ENCODE assay signal across 8 cellular contexts in the genomic region with DNA sequence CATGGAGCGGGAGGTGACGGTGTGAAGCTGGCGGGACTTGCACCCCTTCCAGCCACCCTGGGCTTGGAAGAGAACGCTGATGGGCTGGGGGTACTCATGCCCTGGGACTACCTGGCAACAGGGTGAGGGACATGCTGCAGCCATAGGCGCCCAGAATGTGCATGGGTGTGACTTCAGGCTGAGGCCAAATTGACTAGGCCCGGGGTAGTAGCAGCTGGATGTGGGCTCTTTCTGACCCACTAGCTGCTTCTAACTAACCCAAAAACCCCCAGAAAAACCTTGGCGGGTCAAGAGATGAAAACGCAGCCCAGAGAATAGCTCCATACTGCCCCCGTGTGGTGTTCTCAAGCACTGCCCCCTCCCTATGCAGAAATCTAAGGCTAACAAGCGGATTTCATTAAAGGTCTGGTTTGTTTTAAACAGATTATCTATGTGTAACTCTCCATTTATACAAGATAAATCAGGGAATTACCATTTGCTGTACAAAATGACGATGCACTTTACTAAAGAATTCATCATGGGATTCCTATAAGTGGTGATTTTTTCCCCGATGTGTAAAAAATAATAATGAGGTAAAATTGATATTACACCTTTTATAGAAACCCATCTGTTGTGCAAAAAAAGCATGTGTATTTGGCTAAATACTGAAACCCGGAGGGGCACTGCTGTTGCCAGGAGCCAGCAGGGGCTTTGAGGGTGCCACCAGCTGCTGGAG. TPM values are rescaled to one million over a fixed set of nuclear protein-coding genes. Genes with fewer than 3 reads are reported as not detected.
DNase-seq lines count a peak whose midpoint lies in the region; ATAC-seq and FAIRE-seq lines count a peak whose summit lies in the region.

No MANE protein-coding gene starts in this region.

- no peak for ATAC-seq in HG02759 (IDR thresholded peaks at IDR 0.05; ENCODE audit: unreplicated experiment)
- ATAC-seq in GM21367 (IDR thresholded peaks at IDR 0.05; ENCODE audit: unreplicated experiment) = no peak

- no peak for FAIRE-seq in HTR-8/SVneo (lab: Jason Lieb, UNC)

- DNase-seq in DMS 273 treated with DMSO at 0.1 percent for 48 hours (lab: John Stamatoyannopoulos, UW) (peak; percentile 20), HTR-8/SVneo (ENCODE audit: insufficient read length, low spot score) (peak; percentile 40), SK-N-DZ (ENCODE audit: low spot score) (peak; percentile 63), astrocyte of the hippocampus (ENCODE audit: low read depth, low spot score) (peak; percentile 65), iPS-NIHi11 (ENCODE audit: low spot score) (peak; percentile 72)
- DNase-seq in stimulated activated CD4-positive, alpha-beta T cell treated with anti-CD3 and anti-CD28 coated beads, Interleukin-2, amount 100 ng/mL, for 48 hours = peak; percentile 68

RNA-seq across cellular contexts. Expression of gene SMARCD3, which starts 4.2 kb away (rescaled TPM):
- polyA plus RNA-seq in SK-N-DZ (2014; cell fraction: cytosol; rRNA removed) = 4.1 and 7.2 TPM in 2 replicates
- 26.6 and 29.5 TPM in 2 replicates for polyA plus RNA-seq in SK-N-DZ (2014; cell fraction: nucleus; rRNA removed)

RNA-seq across cellular contexts. Expression of gene CHPF2, which starts 12.0 kb away (rescaled TPM):
- 13.0 and 13.8 TPM in 2 replicates for polyA plus RNA-seq in SK-N-DZ (2014; cell fraction: cytosol; rRNA removed)
- polyA plus RNA-seq in SK-N-DZ (2014; cell fraction: nucleus; rRNA removed) = 31.6 and 43.8 TPM in 2 replicates

RNA-seq across cellular contexts. Expression of gene ABCF2, which starts 17.3 kb away (rescaled TPM):
- 47.9 and 53.6 TPM in 2 replicates for polyA plus RNA-seq in SK-N-DZ (2014; cell fraction: cytosol; rRNA removed)
- polyA plus RNA-seq in SK-N-DZ (2014; cell fraction: nucleus; rRNA removed) = 26.4 and 29.3 TPM in 2 replicates

RNA-seq across cellular contexts. Expression of gene H2BK1, which starts 34.0 kb away (rescaled TPM):
- not detected in 2 replicates for polyA plus RNA-seq in SK-N-DZ (2014; cell fraction: cytosol; rRNA removed)
- not detected in 2 replicates for polyA plus RNA-seq in SK-N-DZ (2014; cell fraction: nucleus; rRNA removed)

RNA-seq across cellular contexts. Expression of gene ASB10, which starts 57.3 kb away (rescaled TPM):
- polyA plus RNA-seq in SK-N-DZ (2014; cell fraction: cytosol; rRNA removed) = 0.74 and 1.2 TPM in 2 replicates
- 0.27 and 0.70 TPM in 2 replicates for polyA plus RNA-seq in SK-N-DZ (2014; cell fraction: nucleus; rRNA removed)

Comparison
In these comparisons a context has a peak if more than half of its experiments do, and no peak if none do; other contexts are left out.
1. DNase-seq: peak in every context shown above with its lines; median percentile 72 in iPS-NIHi11; 68 in stimulated activated CD4-positive, alpha-beta T cell treated with anti-CD3 and anti-CD28 coated beads, Interleukin-2, amount 100 ng/mL, for 48 hours; 65 in astrocyte of the hippocampus; 63 in SK-N-DZ; 40 in HTR-8/SVneo; 20 in DMS 273 treated with DMSO at 0.1 percent for 48 hours.